2 cellular contexts compared by ENCODE assay signal in the genomic region with DNA sequence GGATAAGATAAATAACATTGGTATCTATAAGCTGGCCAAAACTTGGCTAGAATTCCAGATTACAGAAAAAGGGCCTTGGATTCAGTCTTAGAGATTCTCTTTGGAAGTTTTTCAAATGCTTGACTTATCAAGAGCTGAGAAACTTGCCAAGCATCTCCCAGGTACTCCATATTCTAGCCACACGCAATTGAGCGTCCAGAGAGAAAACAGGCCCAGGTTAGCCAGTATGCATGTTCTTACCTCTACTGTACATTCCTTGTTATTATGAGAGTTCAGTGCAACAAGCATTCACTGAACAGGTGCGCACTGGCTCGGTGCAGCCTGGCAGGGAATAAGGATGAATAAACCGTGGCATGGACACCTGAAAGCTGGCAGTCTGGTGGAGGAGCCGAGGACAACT.
TF ChIP-seq lines count a peak whose summit lies in the region.

No MANE protein-coding gene starts in this region.

TF ChIP-seq in GM23338, 12 proteins besides CTCF, POLR2A, EP300 and RAD21 (continues in another document):
- no peak for TF ChIP-seq ZNF114 (CRISPR knock-in tag; IDR thresholded peaks at IDR 0.05)
- TF ChIP-seq POLR2AphosphoS5 (IDR thresholded peaks at IDR 0.05; ENCODE audit: low read depth), result no peak
- no peak for TF ChIP-seq EZH2 (IDR thresholded peaks at IDR 0.05; ENCODE audit: low read depth, unreplicated experiment)
- no peak for TF ChIP-seq STAT1 (IDR thresholded peaks at IDR 0.05; ENCODE audit: unreplicated experiment)
- TF ChIP-seq, protein P1, sequence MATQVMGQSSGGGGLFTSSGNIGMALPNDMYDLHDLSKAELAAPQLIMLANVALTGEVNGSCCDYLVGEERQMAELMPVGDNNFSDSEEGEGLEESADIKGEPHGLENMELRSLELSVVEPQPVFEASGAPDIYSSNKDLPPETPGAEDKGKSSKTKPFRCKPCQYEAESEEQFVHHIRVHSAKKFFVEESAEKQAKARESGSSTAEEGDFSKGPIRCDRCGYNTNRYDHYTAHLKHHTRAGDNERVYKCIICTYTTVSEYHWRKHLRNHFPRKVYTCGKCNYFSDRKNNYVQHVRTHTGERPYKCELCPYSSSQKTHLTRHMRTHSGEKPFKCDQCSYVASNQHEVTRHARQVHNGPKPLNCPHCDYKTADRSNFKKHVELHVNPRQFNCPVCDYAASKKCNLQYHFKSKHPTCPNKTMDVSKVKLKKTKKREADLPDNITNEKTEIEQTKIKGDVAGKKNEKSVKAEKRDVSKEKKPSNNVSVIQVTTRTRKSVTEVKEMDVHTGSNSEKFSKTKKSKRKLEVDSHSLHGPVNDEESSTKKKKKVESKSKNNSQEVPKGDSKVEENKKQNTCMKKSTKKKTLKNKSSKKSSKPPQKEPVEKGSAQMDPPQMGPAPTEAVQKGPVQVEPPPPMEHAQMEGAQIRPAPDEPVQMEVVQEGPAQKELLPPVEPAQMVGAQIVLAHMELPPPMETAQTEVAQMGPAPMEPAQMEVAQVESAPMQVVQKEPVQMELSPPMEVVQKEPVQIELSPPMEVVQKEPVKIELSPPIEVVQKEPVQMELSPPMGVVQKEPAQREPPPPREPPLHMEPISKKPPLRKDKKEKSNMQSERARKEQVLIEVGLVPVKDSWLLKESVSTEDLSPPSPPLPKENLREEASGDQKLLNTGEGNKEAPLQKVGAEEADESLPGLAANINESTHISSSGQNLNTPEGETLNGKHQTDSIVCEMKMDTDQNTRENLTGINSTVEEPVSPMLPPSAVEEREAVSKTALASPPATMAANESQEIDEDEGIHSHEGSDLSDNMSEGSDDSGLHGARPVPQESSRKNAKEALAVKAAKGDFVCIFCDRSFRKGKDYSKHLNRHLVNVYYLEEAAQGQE (IDR thresholded peaks at IDR 0.05; ENCODE audit: unreplicated experiment), result no peak
- TF ChIP-seq ZNF462 (CRISPR knock-in tag; IDR thresholded peaks at IDR 0.05), result no peak
- TF ChIP-seq CREB1 (CRISPR knock-in tag; IDR thresholded peaks at IDR 0.05; ENCODE audit: low read depth), result no peak
- no peak for TF ChIP-seq EZH2phosphoT487 (IDR thresholded peaks at IDR 0.05; ENCODE audit: unreplicated experiment)
- no peak for TF ChIP-seq NANOG (IDR thresholded peaks at IDR 0.05; ENCODE audit: borderline replicate concordance)
- no peak for TF ChIP-seq ZNF331 (CRISPR knock-in tag; IDR thresholded peaks at IDR 0.05; ENCODE audit: low read depth)

TF ChIP-seq in H1, 55 proteins besides CTCF, POLR2A, EP300 and RAD21:
- no peak for TF ChIP-seq CHD7 (IDR thresholded peaks at IDR 0.05; ENCODE audit: insufficient replicate concordance, low read length)
- no peak for TF ChIP-seq E2F6 (IDR thresholded peaks at IDR 0.05)
- no peak for TF ChIP-seq EGR1 (IDR thresholded peaks at IDR 0.05; ENCODE audit: borderline replicate concordance, low read depth, low read length)
- TF ChIP-seq JUND (IDR thresholded peaks at IDR 0.05; ENCODE audit: low read length), result no peak
- no peak for TF ChIP-seq TAF1 (IDR thresholded peaks at IDR 0.05; ENCODE audit: low read depth, low read length)
- no peak for TF ChIP-seq SUZ12 (IDR thresholded peaks at IDR 0.05; ENCODE audit: low read length)
- no peak for TF ChIP-seq EZH2 (IDR thresholded peaks at IDR 0.05; ENCODE audit: low read depth, low read length, severe bottlenecking)
- no peak for TF ChIP-seq RBBP5 (IDR thresholded peaks at IDR 0.05; ENCODE audit: borderline replicate concordance, low read depth, low read length)
- TF ChIP-seq TAF7 (optimal IDR thresholded peaks at IDR 0.05; ENCODE audit: borderline replicate concordance, low read depth, low read length), result no peak
- TF ChIP-seq, protein P2, sequence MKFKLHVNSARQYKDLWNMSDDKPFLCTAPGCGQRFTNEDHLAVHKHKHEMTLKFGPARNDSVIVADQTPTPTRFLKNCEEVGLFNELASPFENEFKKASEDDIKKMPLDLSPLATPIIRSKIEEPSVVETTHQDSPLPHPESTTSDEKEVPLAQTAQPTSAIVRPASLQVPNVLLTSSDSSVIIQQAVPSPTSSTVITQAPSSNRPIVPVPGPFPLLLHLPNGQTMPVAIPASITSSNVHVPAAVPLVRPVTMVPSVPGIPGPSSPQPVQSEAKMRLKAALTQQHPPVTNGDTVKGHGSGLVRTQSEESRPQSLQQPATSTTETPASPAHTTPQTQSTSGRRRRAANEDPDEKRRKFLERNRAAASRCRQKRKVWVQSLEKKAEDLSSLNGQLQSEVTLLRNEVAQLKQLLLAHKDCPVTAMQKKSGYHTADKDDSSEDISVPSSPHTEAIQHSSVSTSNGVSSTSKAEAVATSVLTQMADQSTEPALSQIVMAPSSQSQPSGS (IDR thresholded peaks at IDR 0.05; ENCODE audit: low read length), result no peak
- TF ChIP-seq, protein P3, sequence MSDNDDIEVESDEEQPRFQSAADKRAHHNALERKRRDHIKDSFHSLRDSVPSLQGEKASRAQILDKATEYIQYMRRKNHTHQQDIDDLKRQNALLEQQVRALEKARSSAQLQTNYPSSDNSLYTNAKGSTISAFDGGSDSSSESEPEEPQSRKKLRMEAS (IDR thresholded peaks at IDR 0.05), result no peak
- no peak for TF ChIP-seq BACH1 (IDR thresholded peaks at IDR 0.05; ENCODE audit: low read length)
- TF ChIP-seq NRF1 (IDR thresholded peaks at IDR 0.05; ENCODE audit: low read depth, low read length), result no peak
- no peak for TF ChIP-seq CREB1 (IDR thresholded peaks at IDR 0.05)
- TF ChIP-seq SP1 (IDR thresholded peaks at IDR 0.05; ENCODE audit: low read depth, low read length), result no peak
- TF ChIP-seq SIN3A (conservative IDR thresholded peaks at IDR 0.05 in 1 of 2, IDR thresholded peaks at IDR 0.05 in 1 of 2; ENCODE audit: low read depth in 1 of 2, low read length in 2 of 2), result no peak
- no peak for TF ChIP-seq YY1 (IDR thresholded peaks at IDR 0.05; ENCODE audit: low read depth, low read length)
- TF ChIP-seq GABPA (IDR thresholded peaks at IDR 0.05; ENCODE audit: borderline replicate concordance, insufficient read depth, low read length), result no peak
